Comparison of ENCODE assay signal across 8 cellular contexts in the genomic region with DNA sequence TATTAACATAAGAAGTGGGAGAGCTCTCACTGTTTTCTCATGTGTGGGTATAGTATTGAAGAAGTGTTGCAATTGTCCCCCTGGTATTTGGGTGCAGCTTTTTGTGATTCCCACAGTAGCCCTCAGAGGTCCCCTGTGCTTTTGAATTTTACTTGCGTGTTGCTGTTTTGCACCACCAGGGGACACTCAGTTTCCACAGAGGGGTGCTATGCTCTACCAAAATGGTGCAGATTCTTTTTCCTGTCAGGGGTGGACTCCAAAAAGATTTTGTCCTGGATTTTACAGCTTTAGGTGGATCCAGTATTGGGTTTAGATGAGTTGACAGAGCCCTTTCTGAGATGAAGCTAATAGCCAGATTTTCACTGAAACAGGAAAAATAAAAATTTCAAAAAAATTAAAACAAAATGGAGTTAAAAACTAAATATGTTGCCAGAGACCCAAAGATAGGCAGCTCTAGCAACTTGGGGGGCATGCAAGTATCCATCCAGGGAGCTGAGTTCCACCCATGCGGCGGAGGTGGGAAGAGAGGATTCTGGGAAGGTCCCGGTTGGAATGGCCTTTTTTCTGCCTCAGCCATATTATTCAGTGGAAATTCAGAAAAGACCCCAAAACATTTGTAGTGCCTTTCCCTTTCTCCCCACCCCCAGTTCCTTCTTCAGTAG. TPM values are rescaled to one million over a fixed set of nuclear protein-coding genes. Genes with fewer than 3 reads are reported as not detected.
DNase-seq lines count a peak whose midpoint lies in the region; ATAC-seq and TF ChIP-seq lines count a peak whose summit lies in the region.

No MANE protein-coding gene starts in this region.

- no peaks in the 10 kb centered on the region for H3K36me3 Mint-ChIP-seq in activated naive CD4-positive, alpha-beta T cell treated with anti-CD3 and anti-CD28 coated beads, Interleukin-2, amount 10 ng/mL, durations not matched to agents 7 days and 5 days

- ATAC-seq in left cardiac atrium, result peak; percentile 79

- H3K27ac Mint-ChIP-seq in activated naive CD4-positive, alpha-beta T cell treated with anti-CD3 and anti-CD28 coated beads, Interleukin-2, amount 10 ng/mL, durations not matched to agents 7 days and 5 days, result no peak overlapping the region

- H3K9me3 Mint-ChIP-seq in activated naive CD4-positive, alpha-beta T cell treated with anti-CD3 and anti-CD28 coated beads, Interleukin-2, amount 10 ng/mL, durations not matched to agents 7 days and 5 days, result no peaks in the 10 kb centered on the region

- DNase-seq in NCI-H82 (lab: John Stamatoyannopoulos, UW) (peak; percentile 65), NCI-H82 treated with DMSO at 0.1 percent for 48 hours (lab: John Stamatoyannopoulos, UW; ENCODE audit: unreplicated experiment) (no peak), LHCN-M2 (ENCODE audit: low read depth) (peak; percentile 66), left cardiac atrium (no peak), retinal pigment epithelial cell (ENCODE audit: low read depth) (peak; percentile 35), T1000 (lab: John Stamatoyannopoulos, UW) (no peak), GDM1 (lab: John Stamatoyannopoulos, UW) (no peak)
- DNase-seq in activated naive CD4-positive, alpha-beta T cell treated with anti-CD3 and anti-CD28 coated beads, Interleukin-2, amount 10 ng/mL, durations not matched to agents 7 days and 5 days, result peak; percentile 47

- no peak overlapping the region for H3K4me3 ChIP-seq in retinal pigment epithelial cell (ENCODE audit: low read length)

- no peaks in the 10 kb centered on the region for H3K27me3 Mint-ChIP-seq in activated naive CD4-positive, alpha-beta T cell treated with anti-CD3 and anti-CD28 coated beads, Interleukin-2, amount 10 ng/mL, durations not matched to agents 7 days and 5 days

- TF ChIP-seq CTCF in retinal pigment epithelial cell (conservative IDR thresholded peaks at IDR 0.05; ENCODE audit: low read depth, low read length), result peak; percentile 95

- no peak overlapping the region for H3K4me3 Mint-ChIP-seq in activated naive CD4-positive, alpha-beta T cell treated with anti-CD3 and anti-CD28 coated beads, Interleukin-2, amount 10 ng/mL, durations not matched to agents 7 days and 5 days

- CTCF ChIA-PET in activated naive CD4-positive, alpha-beta T cell treated with anti-CD3 and anti-CD28 coated beads, Interleukin-2, amount 10 ng/mL, durations not matched to agents 7 days and 5 days (lab: Charles Lee), result interaction anchor here (0.6 to 4.9 kb wide), 9 partner anchors 59 to 676 kb away, joined by 3 to 131 read pairs (median 3); a partner anchor contains a TSS

- H3K4me1 Mint-ChIP-seq in activated naive CD4-positive, alpha-beta T cell treated with anti-CD3 and anti-CD28 coated beads, Interleukin-2, amount 10 ng/mL, durations not matched to agents 7 days and 5 days, result no peaks in the 10 kb centered on the region

- intact Hi-C loops in left cardiac atrium (cut with DNase I), result loop anchor here (2.0 to 10.0 kb wide), 4 partner anchors 64 to 271 kb away; a partner anchor contains a TSS

RNA-seq across cellular contexts. Expression of a gene that starts 50.2 kb away (rescaled TPM):
- 12.8 and 22.0 TPM in 2 replicates for total RNA-seq in LHCN-M2 (2014; rRNA removed)
- polyA plus RNA-seq in LHCN-M2 (2012), result 14.3 TPM
- 10 to 100 TPM; 18.1 to 21.1 TPM for total RNA-seq in left cardiac atrium

RNA-seq across cellular contexts. Expression of a gene that starts 50.6 kb away (rescaled TPM):
- 9.1 and 9.8 TPM in 2 replicates for total RNA-seq in LHCN-M2 (2014; rRNA removed)
- polyA plus RNA-seq in LHCN-M2 (2012), result 17.3 TPM
- total RNA-seq in left cardiac atrium, result 1 to 10 TPM; 8.8 to 9.0 TPM

Comparison
In these comparisons a context has a peak if more than half of its experiments do, and no peak if none do; other contexts are left out.
1. DNase-seq: peak in NCI-H82 (single experiment), LHCN-M2 (single experiment), activated naive CD4-positive, alpha-beta T cell treated with anti-CD3 and anti-CD28 coated beads, Interleukin-2, amount 10 ng/mL, durations not matched to agents 7 days and 5 days (single experiment) and retinal pigment epithelial cell (single experiment); none in NCI-H82 treated with DMSO at 0.1 percent for 48 hours (single experiment), left cardiac atrium (single experiment), T1000 (single experiment) and GDM1 (single experiment).